Comparison of ENCODE assay signal across 27 cellular contexts in the genomic region with DNA sequence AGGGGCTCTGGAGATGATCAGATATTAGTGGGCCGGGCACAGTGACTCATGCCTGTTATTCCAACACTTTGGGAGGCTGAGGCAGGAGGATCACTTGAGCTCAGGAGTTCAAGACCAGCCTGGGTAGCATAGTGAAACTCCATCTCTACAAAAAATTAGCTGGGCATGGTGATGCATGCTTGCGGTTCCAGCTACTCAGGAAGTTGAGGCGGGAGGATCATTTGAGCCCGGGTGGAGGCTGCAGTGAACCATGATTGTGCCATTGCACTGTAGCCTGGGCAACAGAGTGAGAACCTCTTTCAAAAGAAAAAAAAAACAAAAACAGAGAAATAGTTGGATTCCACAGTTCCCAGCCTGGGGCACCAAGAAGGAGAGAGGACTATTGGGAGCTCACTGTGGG. TPM values are rescaled to one million over a fixed set of nuclear protein-coding genes. Genes with fewer than 3 reads are reported as not detected.
DNase-seq lines count a peak whose midpoint lies in the region; ATAC-seq lines count a peak whose summit lies in the region.
"Had no signal": no experiment of that assay in that cellular context is flagged by ENCODE, and none has a peak within 500 bp of the region (broad histone marks: within the 10 kb centered on the region; RNA-seq: fewer than 3 reads in every experiment).

No MANE protein-coding gene starts in this region.

- peak overlapping the region; percentile 2 to 50 (median 22); a peak in 11 of 22 replicates for H3K4me2 ChIP-seq in BLaER1 treated with 17β-estradiol and CSF1 and Interleukin-3, amounts not matched to agents 10 nM and 100 nM

- H3K4me1 Mint-ChIP-seq in effector memory CD8-positive, alpha-beta T cell (ENCODE audit: low read depth in 2 of 2) = peaks cover 9 to 10% of the 10 kb centered on the region in 2 donors
- H3K4me1 Mint-ChIP-seq: activated B cell treated with CpG ODN at 0.5 μM for 24 hours; activated naive CD4-positive, alpha-beta T cell treated with anti-CD3 and anti-CD28 coated beads, Interleukin-2, amount 50 U/mL, for 24 hours had no signal

- no peaks in the 10 kb centered on the region for H3K9me3 Mint-ChIP-seq in effector memory CD8-positive, alpha-beta T cell
- H3K9me3 Mint-ChIP-seq: activated B cell treated with CpG ODN at 0.5 μM for 24 hours; activated naive CD4-positive, alpha-beta T cell treated with anti-CD3 and anti-CD28 coated beads, Interleukin-2, amount 50 U/mL, for 24 hours had no signal

- no peak overlapping the region for H3K9ac ChIP-seq in BLaER1 treated with 17β-estradiol and CSF1 and Interleukin-3, amounts not matched to agents 10 nM and 100 nM

- peaks cover 4 to 10% of the 10 kb centered on the region in 2 donors for H3K27me3 Mint-ChIP-seq in effector memory CD8-positive, alpha-beta T cell
- H3K27me3 Mint-ChIP-seq: activated naive CD4-positive, alpha-beta T cell treated with anti-CD3 and anti-CD28 coated beads, Interleukin-2, amount 50 U/mL, for 24 hours had no signal

- DNase-seq in KBM-7 (peak; percentile 22), RPMI7951 (ENCODE audit: low read depth) (peak; percentile 43), dermis blood vessel endothelial cell (no peak), AML-193 (lab: John Stamatoyannopoulos, UW) (no peak), HK-2 (ENCODE audit: unreplicated experiment) (no peak)
- no peak for DNase-seq in effector memory CD8-positive, alpha-beta T cell
- DNase-seq: activated B cell treated with CpG ODN at 0.5 μM for 24 hours; CD8-positive, alpha-beta memory T cell; colonic mucosa; effector CD8-positive, alpha-beta T cell; Karpas-422; left colon; NCI-H1092 treated with DMSO at 0.1 percent for 48 hours; NCI-H187; pancreas; small intestine; stimulated activated naive CD8-positive, alpha-beta T cell treated with anti-CD3 and anti-CD28 coated beads, Interleukin-15, Interleukin-2, amounts not matched to agents 100 U/mL and 50 U/mL, for 24 hours had no signal

- peak; percentile 58 for ATAC-seq in effector memory CD8-positive, alpha-beta T cell (replicated peaks)
- ATAC-seq: GM12878; left colon; pancreas; stimulated activated naive CD8-positive, alpha-beta T cell treated with anti-CD3 and anti-CD28 coated beads, Interleukin-15, Interleukin-2, amounts not matched to agents 100 U/mL and 50 U/mL, for 24 hours had no signal

- H3K4me1 ChIP-seq in BLaER1 treated with 17β-estradiol and CSF1 and Interleukin-3, amounts not matched to agents 10 nM and 100 nM = peaks cover 13 to 34% (median 15%) of the 10 kb centered on the region in 10 experiments; a peak in 19 of 20 replicates
- H3K4me1 ChIP-seq: colonic mucosa, HAP-1, pancreas, right atrium auricular region, SJSA1 had no signal

- H3K4me3 Mint-ChIP-seq in effector memory CD8-positive, alpha-beta T cell = peak overlapping the region; percentile 5 to 35
- H3K4me3 Mint-ChIP-seq: activated B cell treated with CpG ODN at 0.5 μM for 24 hours; activated naive CD4-positive, alpha-beta T cell treated with anti-CD3 and anti-CD28 coated beads, Interleukin-2, amount 50 U/mL, for 24 hours; memory B cell had no signal

- peaks cover under 1 to 4% (median 3%) of the 10 kb centered on the region in 11 experiments; a peak in 16 of 22 replicates for H3K9me3 ChIP-seq in BLaER1 treated with 17β-estradiol and CSF1 and Interleukin-3, amounts not matched to agents 10 nM and 100 nM (replicated peaks in 1 of 11)
- H3K9me3 ChIP-seq: colonic mucosa, HAP-1, pancreas, right atrium auricular region, SJSA1 had no signal

- in situ Hi-C loops in KBM-7 (cut with MboI; ENCODE audit: low pct_unique_long_range_greater_than_20kb, low sequenced_read_pairs) = no loop called here

- H3K27ac ChIP-seq in BLaER1 treated with 17β-estradiol and CSF1 and Interleukin-3, amounts not matched to agents 10 nM and 100 nM = peak overlapping the region in 2 of 11 experiments; percentile 6 to 60; a peak in 3 of 22 replicates
- H3K27ac ChIP-seq: colonic mucosa, pancreas, right atrium auricular region, RWPE1, SJSA1 had no signal

- no peaks in the 10 kb centered on the region for H3K27me3 ChIP-seq in BLaER1 treated with 17β-estradiol and CSF1 and Interleukin-3, amounts not matched to agents 10 nM and 100 nM
- H3K27me3 ChIP-seq: colonic mucosa, pancreas, right atrium auricular region, SJSA1 had no signal

- H3K27ac Mint-ChIP-seq in effector memory CD8-positive, alpha-beta T cell = peak overlapping the region in 1 of 2 donors; percentile 39
- H3K27ac Mint-ChIP-seq: activated B cell treated with CpG ODN at 0.5 μM for 24 hours; activated naive CD4-positive, alpha-beta T cell treated with anti-CD3 and anti-CD28 coated beads, Interleukin-2, amount 50 U/mL, for 24 hours; memory B cell had no signal

- no peaks in the 10 kb centered on the region for H3K36me3 ChIP-seq in BLaER1 treated with 17β-estradiol and CSF1 and Interleukin-3, amounts not matched to agents 10 nM and 100 nM
- H3K36me3 ChIP-seq: colonic mucosa, HAP-1, pancreas, right atrium auricular region, SJSA1 had no signal

- no peaks in the 10 kb centered on the region for H3K36me3 Mint-ChIP-seq in effector memory CD8-positive, alpha-beta T cell (ENCODE audit: insufficient read depth)
- H3K36me3 Mint-ChIP-seq: CD8-positive, alpha-beta memory T cell had no signal

- no peak overlapping the region for H3K4me3 ChIP-seq in BLaER1 treated with 17β-estradiol and CSF1 and Interleukin-3, amounts not matched to agents 10 nM and 100 nM
- H3K4me3 ChIP-seq: colonic mucosa, GM12878, HAP-1, pancreas, right atrium auricular region, SJSA1 had no signal

- no peaks in the 10 kb centered on the region for H4K20me1 ChIP-seq in BLaER1 treated with 17β-estradiol and CSF1 and Interleukin-3, amounts not matched to agents 10 nM and 100 nM

RNA-seq across cellular contexts. Expression of gene SHFL, which starts 17.9 kb away (rescaled TPM):
- total RNA-seq in RPMI7951 (2014; rRNA removed; shearing (Covaris generic)) = 15.6 and 21.9 TPM in 2 replicates
- total RNA-seq in dermis blood vessel endothelial cell = 29.4 and 31.6 TPM in 2 replicates

RNA-seq across cellular contexts. Expression of gene ANGPTL6, which starts 34.3 kb away (rescaled TPM):
- total RNA-seq in RPMI7951 (2014; rRNA removed; shearing (Covaris generic)) = 0.98 TPM in 1 of 2 replicates, not detected in the other
- 0.28 and 0.68 TPM in 2 replicates for total RNA-seq in dermis blood vessel endothelial cell
- total RNA-seq: A673, NCI-H460 had no signal

RNA-seq across cellular contexts. Expression of gene PPAN, which starts 38.0 kb away (rescaled TPM):
- 17.8 and 19.3 TPM in 2 replicates for total RNA-seq in RPMI7951 (2014; rRNA removed; shearing (Covaris generic))
- 23.4 and 25.4 TPM in 2 replicates for total RNA-seq in dermis blood vessel endothelial cell

RNA-seq across cellular contexts. Expression of gene P2RY11, which starts 43.3 kb away (rescaled TPM):
- 1.1 and 1.2 TPM in 2 replicates for total RNA-seq in RPMI7951 (2014; rRNA removed; shearing (Covaris generic))
- 2.6 and 4.6 TPM in 2 replicates for total RNA-seq in dermis blood vessel endothelial cell

RNA-seq across cellular contexts. Expression of gene EIF3G, which starts 51.5 kb away (rescaled TPM):
- 264 and 284 TPM in 2 replicates for total RNA-seq in RPMI7951 (2014; rRNA removed; shearing (Covaris generic))
- 307 and 366 TPM in 2 replicates for total RNA-seq in dermis blood vessel endothelial cell

Comparison
In these comparisons a context has a peak if more than half of its experiments do, and no peak if none do; other contexts are left out.
1. DNase-seq: peak in KBM-7 (single experiment) and RPMI7951 (single experiment); none in effector memory CD8-positive, alpha-beta T cell (0 of 3), dermis blood vessel endothelial cell (single experiment), AML-193 (0 of 2) and HK-2 (single experiment).